In the genomic region with DNA sequence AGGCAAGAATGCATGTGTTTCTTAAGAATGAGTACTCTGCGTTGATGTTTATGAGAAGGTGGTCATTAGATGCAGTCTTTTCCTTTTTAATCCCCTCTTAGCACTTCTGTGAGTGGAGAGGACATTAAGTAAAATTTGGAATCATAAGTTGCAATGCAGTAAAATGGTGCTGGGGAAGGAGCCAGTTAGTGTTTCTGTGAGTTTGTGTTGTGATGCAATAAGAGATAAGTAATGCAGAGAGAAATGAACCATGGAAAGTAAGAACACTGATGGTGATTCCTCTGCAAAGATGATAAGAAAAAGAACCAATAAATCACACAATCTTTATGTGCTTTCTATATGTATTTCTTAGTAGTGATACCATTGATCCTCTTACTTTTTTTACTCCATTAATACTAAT, we compare ENCODE assay signal across 14 cellular contexts.
"Had no signal": no experiment of that assay in that cellular context is flagged by ENCODE, and none has a peak within 500 bp of the region (broad histone marks: within the 10 kb centered on the region; RNA-seq: fewer than 3 reads in every experiment).

No MANE protein-coding gene starts in this region.

- H3K4me1 Mint-ChIP-seq: memory B cell had no signal

- H3K9me3 ChIP-seq: adrenal gland, body of pancreas had no signal

- H3K4me3 Mint-ChIP-seq: activated naive CD4-positive, alpha-beta T cell treated with anti-CD3 and anti-CD28 coated beads, Interleukin-2, amount 10 ng/mL, durations not matched to agents 7 days and 5 days; activated T-helper 1 cell treated with anti-CD3 and anti-CD28 coated beads, Interleukin-12 subunit alpha, Interleukin-12 subunit beta, Interleukin-2, Interleukin-4 antibody, amounts not matched to agents 30 ng/mL and 10 ng/mL and 1 ng/mL, durations not matched to agents 14 hours and 24 hours and 36 hours; central memory CD8-positive, alpha-beta T cell; memory B cell had no signal

- H3K4me3 ChIP-seq: adrenal gland, body of pancreas had no signal

- H3K27me3 Mint-ChIP-seq: activated naive CD4-positive, alpha-beta T cell treated with anti-CD3 and anti-CD28 coated beads, Interleukin-2, amount 10 ng/mL, durations not matched to agents 7 days and 5 days; central memory CD8-positive, alpha-beta T cell; memory B cell had no signal

- H3K27ac Mint-ChIP-seq: activated naive CD4-positive, alpha-beta T cell treated with anti-CD3 and anti-CD28 coated beads, Interleukin-2, amount 10 ng/mL, durations not matched to agents 7 days and 5 days; activated T-helper 1 cell treated with anti-CD3 and anti-CD28 coated beads, Interleukin-12 subunit alpha, Interleukin-12 subunit beta, Interleukin-2, Interleukin-4 antibody, amounts not matched to agents 30 ng/mL and 10 ng/mL and 1 ng/mL, durations not matched to agents 14 hours and 24 hours and 36 hours had no signal

- H3K9me3 Mint-ChIP-seq: activated naive CD4-positive, alpha-beta T cell treated with anti-CD3 and anti-CD28 coated beads, Interleukin-2, amount 10 ng/mL, durations not matched to agents 7 days and 5 days; activated T-helper 1 cell treated with anti-CD3 and anti-CD28 coated beads, Interleukin-12 subunit alpha, Interleukin-12 subunit beta, Interleukin-2, Interleukin-4 antibody, amounts not matched to agents 30 ng/mL and 10 ng/mL and 1 ng/mL, durations not matched to agents 14 hours and 24 hours and 36 hours; central memory CD8-positive, alpha-beta T cell; memory B cell had no signal

- H3K27me3 ChIP-seq: adrenal gland, body of pancreas had no signal

- ATAC-seq: left colon had no signal

- DNase-seq: activated CD4-positive, alpha-beta T cell treated with anti-CD3 and anti-CD28 coated beads, Interleukin-2, amount 50 U/mL, for 48 hours; activated CD4-positive, CD25-positive, alpha-beta regulatory T cell treated with anti-CD3 and anti-CD28 coated beads, Interleukin-2, amount 50 U/mL, for 72 hours; activated naive CD4-positive, alpha-beta T cell treated with anti-CD3 and anti-CD28 coated beads, Interleukin-2, amount 10 ng/mL, durations not matched to agents 7 days and 5 days; adrenal gland; body of pancreas; effector memory CD4-positive, alpha-beta T cell; glutamatergic neuron; left colon; stimulated activated CD4-positive, alpha-beta T cell treated with anti-CD3 and anti-CD28 coated beads, Interleukin-2, amount 100 ng/mL, for 48 hours; stimulated activated naive CD4-positive, alpha-beta T cell treated with Interleukin-2 at 50 U/mL for 16 hours; T-helper 2 cell had no signal

- H3K27ac ChIP-seq: adrenal gland, body of pancreas had no signal
